28 cellular contexts compared by ENCODE assay signal in the genomic region with DNA sequence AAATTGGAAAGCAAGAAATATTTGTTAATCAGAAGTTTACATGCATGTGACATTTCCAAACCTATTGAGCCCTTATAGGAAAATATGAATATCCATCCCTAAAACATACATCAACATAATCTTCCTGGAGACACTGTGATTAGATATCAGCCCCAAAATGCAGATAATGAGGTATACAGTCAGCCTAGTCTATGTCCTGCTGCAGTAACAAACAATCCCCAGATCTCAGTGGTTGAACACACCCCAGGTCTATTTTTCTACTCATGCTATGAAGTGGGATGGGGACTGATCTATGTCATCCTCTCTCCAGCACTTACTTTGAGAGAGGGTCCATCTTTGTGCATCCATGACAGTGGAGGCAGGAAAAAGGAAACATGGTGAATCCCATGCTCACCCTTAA.
"Had no signal": no experiment of that assay in that cellular context is flagged by ENCODE, and none has a peak within 500 bp of the region (broad histone marks: within the 10 kb centered on the region; RNA-seq: fewer than 3 reads in every experiment).

No MANE protein-coding gene starts in this region.

- H3K27ac ChIP-seq: colonic mucosa, coronary artery, epithelial cell of prostate, esophagus muscularis mucosa, esophagus squamous epithelium, foreskin keratinocyte, gastrocnemius medialis, gastroesophageal sphincter, heart left ventricle, heart right ventricle had no signal

- H3K27me3 ChIP-seq: colonic mucosa, dorsolateral prefrontal cortex, foreskin keratinocyte, gastrocnemius medialis, heart left ventricle had no signal

- H3K36me3 ChIP-seq: colonic mucosa, esophagus muscularis mucosa, esophagus squamous epithelium, gastrocnemius medialis, gastroesophageal sphincter, heart left ventricle, heart right ventricle had no signal

- H3K4me1 ChIP-seq: colonic mucosa, esophagus muscularis mucosa, esophagus squamous epithelium, foreskin keratinocyte, gastrocnemius medialis, gastroesophageal sphincter, heart left ventricle, heart right ventricle had no signal

- H3K9me3 ChIP-seq: colonic mucosa had no signal

- H3K4me3 ChIP-seq: colonic mucosa, coronary artery, dorsolateral prefrontal cortex, esophagus muscularis mucosa, esophagus squamous epithelium, gastrocnemius medialis, gastroesophageal sphincter, heart left ventricle, heart right ventricle had no signal

- ATAC-seq: effector memory CD8-positive, alpha-beta T cell; esophagus mucosa; foreskin keratinocyte; gastrocnemius medialis; gastroesophageal sphincter; heart left ventricle; heart right ventricle had no signal

- DNase-seq: colonic mucosa; cortex of kidney; dermis blood vessel endothelial cell; dorsolateral prefrontal cortex; effector CD4-positive, alpha-beta T cell; effector CD8-positive, alpha-beta T cell; effector memory CD4-positive, alpha-beta T cell; effector memory CD8-positive, alpha-beta T cell; endodermal cell; erythroblast; esophagus squamous epithelium; foreskin fibroblast; foreskin keratinocyte; foreskin melanocyte; gastrocnemius medialis; glutamatergic neuron; head of caudate nucleus; heart left ventricle; heart right ventricle had no signal

- FAIRE-seq: colon, endometrium, endothelial cell of umbilical vein, frontal cortex had no signal
